Comparison of ENCODE assay signal across 17 cellular contexts in genomic region chr13:74250738-74251190, GRCh38.
A peak's percentile ranks its signal among the peaks of the same experiment; 100 is the strongest.
DNase-seq lines count a peak whose midpoint lies in the region; TF ChIP-seq lines count a peak whose summit lies in the region.
"Had no signal": no experiment of that assay in that cellular context is flagged by ENCODE, and none has a peak within 500 bp of the region (broad histone marks: within the 10 kb centered on the region; RNA-seq: fewer than 3 reads in every experiment).

No MANE protein-coding gene starts in this region.

- peaks cover 5% of the 10 kb centered on the region for H3K9me3 Mint-ChIP-seq in activated T-cell treated with anti-CD3 and anti-CD28 coated beads, Interleukin-2, amount 50 U/mL, for 24 hours
- peaks cover 9% of the 10 kb centered on the region for H3K9me3 Mint-ChIP-seq in chondrocyte (ENCODE audit: low read depth)
- H3K9me3 Mint-ChIP-seq in osteocyte (ENCODE audit: unreplicated experiment) = peaks cover 5% of the 10 kb centered on the region

- no peaks in the 10 kb centered on the region for H3K27me3 Mint-ChIP-seq in activated T-cell treated with anti-CD3 and anti-CD28 coated beads, Interleukin-2, amount 50 U/mL, for 24 hours
- H3K27me3 Mint-ChIP-seq in chondrocyte (ENCODE audit: low read depth) (no peaks in the 10 kb centered on the region), osteocyte (ENCODE audit: unreplicated experiment) (no peaks in the 10 kb centered on the region)

- peaks cover 82% of the 10 kb centered on the region for H3K4me1 Mint-ChIP-seq in activated T-cell treated with anti-CD3 and anti-CD28 coated beads, Interleukin-2, amount 50 U/mL, for 24 hours (ENCODE audit: low read depth)
- H3K4me1 Mint-ChIP-seq in chondrocyte (ENCODE audit: low read depth) = peaks cover 40% of the 10 kb centered on the region
- H3K4me1 Mint-ChIP-seq in osteocyte (ENCODE audit: unreplicated experiment) = peaks cover 37% of the 10 kb centered on the region

- H3K36me3 Mint-ChIP-seq in activated T-cell treated with anti-CD3 and anti-CD28 coated beads, Interleukin-2, amount 50 U/mL, for 24 hours (ENCODE audit: low read depth) = peaks cover 3% of the 10 kb centered on the region
- peaks cover 3% of the 10 kb centered on the region for H3K36me3 Mint-ChIP-seq in chondrocyte (ENCODE audit: low read depth)
- peaks cover 2% of the 10 kb centered on the region for H3K36me3 Mint-ChIP-seq in osteocyte (ENCODE audit: unreplicated experiment)

- TF ChIP-seq CTCF in chondrocyte (IDR thresholded peaks at IDR 0.05) = no peak
- no peak for TF ChIP-seq CTCF in osteocyte (IDR thresholded peaks at IDR 0.05)

- DNase-seq in activated T-cell treated with anti-CD3 and anti-CD28 coated beads, Interleukin-2, amount 50 U/mL, for 24 hours = no peak
- DNase-seq in activated T-cell treated with anti-CD3 and anti-CD28 coated beads, Interleukin-2, amount 50 U/mL, for 48 hours = no peak
- peak; percentile 49 for DNase-seq in NCI-H69 (lab: John Stamatoyannopoulos, UW)
- no peak for DNase-seq in chondrocyte (ENCODE audit: low spot score)
- no peak for DNase-seq in osteocyte (ENCODE audit: extremely low spot score, unreplicated experiment)
- DNase-seq in mucosa of gallbladder (ENCODE audit: low spot score) = no peak
- no peak for DNase-seq in NK-92 (lab: John Stamatoyannopoulos, UW; ENCODE audit: unreplicated experiment)
- DNase-seq in activated effector memory CD4-positive, alpha-beta T cell treated with anti-CD3 and anti-CD28 coated beads, Interleukin-2, amount 50 U/mL, for 16 hours = no peak
- DNase-seq: activated CD4-positive, alpha-beta T cell treated with anti-CD3 and anti-CD28 coated beads for 1 hour; activated gamma-delta T cell treated with Interleukin-2 at 50 U/mL for 16 hours; dorsolateral prefrontal cortex; heart right ventricle; KG1; NCI-H187 treated with DMSO at 0.1 percent for 48 hours; pancreas; stimulated activated CD4-positive, alpha-beta T cell treated with anti-CD3 and anti-CD28 coated beads, Interleukin-15, amount 100 ng/mL, for 24 hours; SW 1271 had no signal

- H3K27ac Mint-ChIP-seq in activated T-cell treated with anti-CD3 and anti-CD28 coated beads, Interleukin-2, amount 50 U/mL, for 24 hours = peak overlapping the region; percentile 58
- H3K27ac Mint-ChIP-seq in chondrocyte (ENCODE audit: unreplicated experiment) (peak overlapping the region; percentile 75), osteocyte (ENCODE audit: unreplicated experiment) (peak overlapping the region; percentile 58)

- H3K4me3 Mint-ChIP-seq in activated T-cell treated with anti-CD3 and anti-CD28 coated beads, Interleukin-2, amount 50 U/mL, for 24 hours = no peak overlapping the region
- H3K4me3 Mint-ChIP-seq in chondrocyte (ENCODE audit: unreplicated experiment) (no peak overlapping the region), osteocyte (ENCODE audit: unreplicated experiment) (no peak overlapping the region)
